In the genomic region with DNA sequence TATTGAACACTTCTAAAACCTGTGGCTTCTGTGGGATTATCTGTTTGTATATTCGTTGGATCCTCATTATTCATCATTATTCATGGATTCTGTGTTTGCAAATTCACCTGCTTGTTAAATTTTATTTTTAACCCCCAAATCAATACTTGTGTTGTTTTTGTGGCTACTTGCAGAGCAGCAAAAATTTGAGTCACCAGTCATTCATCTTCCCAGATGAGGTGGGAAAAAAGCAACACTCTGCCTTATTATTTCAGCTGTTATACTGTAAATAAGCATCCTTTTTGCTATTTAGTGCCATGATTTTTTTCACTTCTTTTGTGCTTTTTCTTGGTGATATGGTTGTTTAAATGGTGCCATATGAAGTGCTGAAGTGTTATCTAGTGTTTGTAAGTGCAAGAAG, we compare ENCODE assay signal across 12 cellular contexts. TPM values are rescaled to one million over a fixed set of nuclear protein-coding genes. Genes with fewer than 3 reads are reported as not detected.
A peak's percentile ranks its signal among the peaks of the same experiment; 100 is the strongest.
DNase-seq lines count a peak whose midpoint lies in the region; ATAC-seq, FAIRE-seq and TF ChIP-seq lines count a peak whose summit lies in the region.
"Had no signal": no experiment of that assay in that cellular context is flagged by ENCODE, and none has a peak within 500 bp of the region (broad histone marks: within the 10 kb centered on the region; RNA-seq: fewer than 3 reads in every experiment).

No MANE protein-coding gene starts in this region.

- H3K9me2 ChIP-seq in PC-3 (replicated peaks; ENCODE audit: low read length) = no peaks in the 10 kb centered on the region; the same call in 1 of the 2 replicates
- 0 out of 2 replicates have a peak, but pooled peaks cover 4% of the 10 kb centered on the region for H3K9me2 ChIP-seq in PC-9 (ENCODE audit: insufficient read depth)

- no peak overlapping the region for H3K4me3 ChIP-seq in PC-3 (ENCODE audit: low read length)
- no peak overlapping the region for H3K4me3 ChIP-seq in skeletal muscle satellite cell (ENCODE audit: low read length)
- H3K4me3 ChIP-seq in PC-9 = no peak overlapping the region
- no peak overlapping the region for H3K4me3 ChIP-seq in smooth muscle cell
- H3K4me3 ChIP-seq: A549 had no signal

- WGBS in smooth muscle cell (ENCODE audit: low lambda C conversion rate) = 0% methylated on average over 1 of the region's 1 CpG

- intact Hi-C loops in PC-3 (cut with micrococcal nuclease) = no loop called here
- intact Hi-C loops in PC-9 (cut with micrococcal nuclease; ENCODE audit: unreplicated experiment) = no loop called here

- no peak for TF ChIP-seq POLR2A in H54 (IDR thresholded peaks at IDR 0.05; ENCODE audit: low read depth, low read length)

- no peak overlapping the region for H2AFZ ChIP-seq in PC-3 (ENCODE audit: low read length)
- H2AFZ ChIP-seq in PC-9 = no peak overlapping the region
- no peak overlapping the region for H2AFZ ChIP-seq in smooth muscle cell (ENCODE audit: low read depth)

- H3K79me2 ChIP-seq in PC-3 (ENCODE audit: low read length) = peaks cover 35% of the 10 kb centered on the region
- peaks cover 83% of the 10 kb centered on the region for H3K79me2 ChIP-seq in PC-9 (ENCODE audit: low read depth)
- H3K79me2 ChIP-seq in smooth muscle cell (ENCODE audit: low read depth) = peaks cover 72% of the 10 kb centered on the region

- H3K36me3 ChIP-seq in PC-3 (ENCODE audit: low read depth, low read length) (no peaks in the 10 kb centered on the region), skeletal muscle satellite cell (ENCODE audit: insufficient read depth, low read length) (no peaks in the 10 kb centered on the region), PC-9 (ENCODE audit: low read depth) (no peaks in the 10 kb centered on the region), smooth muscle cell (ENCODE audit: low read depth) (no peaks in the 10 kb centered on the region)

- no peaks in the 10 kb centered on the region for H3F3A ChIP-seq in PC-3 (ENCODE audit: low read length, unreplicated experiment)
- H3F3A ChIP-seq in PC-9 (ENCODE audit: insufficient read depth, low read depth) = no peaks in the 10 kb centered on the region
- no peaks in the 10 kb centered on the region for H3F3A ChIP-seq in smooth muscle cell (ENCODE audit: low read depth)

- H3K9ac ChIP-seq in PC-3 (ENCODE audit: low read length) (no peak overlapping the region), skeletal muscle satellite cell (ENCODE audit: low read depth, low read length) (no peak overlapping the region), smooth muscle cell (ENCODE audit: low read depth) (no peak overlapping the region)

- CTCF ChIA-PET in PC-3 (lab: Charles Lee) = no interaction called here
- CTCF ChIA-PET in PC-9 (lab: Charles Lee) = no interaction called here

- H4K20me1 ChIP-seq in PC-3 (ENCODE audit: low read length) (no peaks in the 10 kb centered on the region), PC-9 (ENCODE audit: insufficient read depth) (no peaks in the 10 kb centered on the region), smooth muscle cell (ENCODE audit: low read depth) (peaks cover 64% of the 10 kb centered on the region)

- no peak for DNase-seq in H54 (ENCODE audit: insufficient read length, low spot score)
- DNase-seq in PC-3 = peak; percentile 48
- no peak for DNase-seq in epithelial cell of prostate (ENCODE audit: low read depth, low spot score)
- DNase-seq in PC-9 = no peak
- no peak for DNase-seq in smooth muscle cell (lab: John Stamatoyannopoulos, UW; ENCODE audit: unreplicated experiment)
- DNase-seq in activated CD4-positive, alpha-beta T cell treated with anti-CD3 and anti-CD28 coated beads for 4 hours = no peak
- DNase-seq: Caco-2; CD8-positive, alpha-beta memory T cell; DMS53 had no signal

- BruUV-seq in PC-3 (replicated peaks; lab: Mats Ljungman, UMichigan) (no TSS peak), PC-9 (replicated peaks; lab: Mats Ljungman, UMichigan) (no TSS peak)

- peak; percentile 50 for FAIRE-seq in H54 (lab: Jason Lieb, UNC)
- FAIRE-seq: A549 had no signal

- peak; percentile 50 for ATAC-seq in PC-3
- ATAC-seq: A549, HCT116 had no signal

- H3K4me1 ChIP-seq in PC-3 (ENCODE audit: insufficient read depth, low read length) (peaks cover 29% of the 10 kb centered on the region), skeletal muscle satellite cell (ENCODE audit: control insufficient read depth, insufficient read depth, low read length) (peaks cover 61% of the 10 kb centered on the region), PC-9 (replicated peaks; ENCODE audit: insufficient read depth) (0 out of 2 replicates have a peak, but pooled peaks cover 5% of the 10 kb centered on the region), smooth muscle cell (ENCODE audit: low read depth) (no peaks in the 10 kb centered on the region)
- H3K4me1 ChIP-seq: Caco-2 had no signal

- TF ChIP-seq CTCF in PC-3 (conservative IDR thresholded peaks at IDR 0.05; ENCODE audit: low read depth, low read length) (no peak), PC-9 (conservative IDR thresholded peaks at IDR 0.05) (no peak), smooth muscle cell (IDR thresholded peaks at IDR 0.05; ENCODE audit: borderline replicate concordance, insufficient read depth, poor library complexity, severe bottlenecking) (no peak)

- H3K27ac ChIP-seq in PC-3 (ENCODE audit: low read length) (peak overlapping the region; percentile 69), epithelial cell of prostate (peak overlapping the region; percentile 71), PC-9 (no peak overlapping the region), smooth muscle cell (ENCODE audit: low read depth) (no peak overlapping the region)
- H3K27ac ChIP-seq: A549 had no signal

- H3K4me2 ChIP-seq in PC-3 (ENCODE audit: low read length) (0 out of 2 replicates have a peak overlapping the region, but pooled peaks have one; percentile 2), skeletal muscle satellite cell (ENCODE audit: low read length) (peak overlapping the region; percentile 35), PC-9 (no peak overlapping the region), smooth muscle cell (no peak overlapping the region)
- H3K4me2 ChIP-seq: A549 had no signal

- H3K9me3 ChIP-seq in PC-3 (ENCODE audit: low read length) (no peaks in the 10 kb centered on the region), skeletal muscle satellite cell (replicated peaks; ENCODE audit: low read length) (no peaks in the 10 kb centered on the region), PC-9 (ENCODE audit: insufficient read depth, low read depth) (no peaks in the 10 kb centered on the region), smooth muscle cell (replicated peaks; ENCODE audit: low read depth) (no peaks in the 10 kb centered on the region)
- H3K9me3 ChIP-seq: A549, Caco-2 had no signal

- no peaks in the 10 kb centered on the region for H3K27me3 ChIP-seq in PC-3 (ENCODE audit: low read length)
- no peaks in the 10 kb centered on the region for H3K27me3 ChIP-seq in skeletal muscle satellite cell (ENCODE audit: control insufficient read depth, insufficient read depth, low read length)
- H3K27me3 ChIP-seq in PC-9 (ENCODE audit: insufficient read depth, low read depth) = no peaks in the 10 kb centered on the region
- H3K27me3 ChIP-seq in smooth muscle cell (ENCODE audit: low read depth) = no peaks in the 10 kb centered on the region

- POLR2A ChIA-PET in PC-3 (lab: Charles Lee; ENCODE audit: unreplicated experiment) (no interaction called here), PC-9 (lab: Charles Lee; ENCODE audit: unreplicated experiment) (no interaction called here)

RNA-seq across cellular contexts. Expression of gene RASAL2, which starts 56.7 kb away (rescaled TPM):
- 7.9 and 11.3 TPM in 2 replicates for total RNA-seq in PC-3 (2014; rRNA removed)
- 36.2 and 36.3 TPM in 2 replicates for total RNA-seq in skeletal muscle satellite cell (2012; rRNA removed)
- 47.8 and 54.1 TPM in 2 replicates for total RNA-seq in PC-9 (2021)
- 17.6 and 18.6 TPM in 2 replicates for total RNA-seq in smooth muscle cell
- 4.3 and 8.3 TPM in 2 replicates for polyA plus RNA-seq in smooth muscle cell
- polyA plus RNA-seq: CD8-positive, alpha-beta memory T cell had no signal

Comparison
In these comparisons a context has a peak if more than half of its experiments do, and no peak if none do; other contexts are left out.
1. H3K27ac ChIP-seq: peak in PC-3 (single experiment) and epithelial cell of prostate (single experiment); none in PC-9 (single experiment) and smooth muscle cell (single experiment).
2. H3K4me2 ChIP-seq: peak in PC-3 (single experiment) and skeletal muscle satellite cell (single experiment); none in PC-9 (single experiment) and smooth muscle cell (single experiment).